8 cellular contexts compared by ENCODE assay signal in genomic region chrX:67555578-67556203, GRCh38. TPM values are rescaled to one million over a fixed set of nuclear protein-coding genes. Genes with fewer than 3 reads are reported as not detected.
DNase-seq lines count a peak whose midpoint lies in the region; ATAC-seq, FAIRE-seq and TF ChIP-seq lines count a peak whose summit lies in the region.

No MANE protein-coding gene starts in this region.

- H3K27me3 Mint-ChIP-seq in astrocyte (ENCODE audit: low read depth, unreplicated experiment), result no peaks in the 10 kb centered on the region

- H4K20me1 ChIP-seq in astrocyte (ENCODE audit: insufficient read depth, low read length), result no peaks in the 10 kb centered on the region

- no peak overlapping the region for H3K27ac ChIP-seq in astrocyte (ENCODE audit: low read depth, low read length)

- H3K27me3 ChIP-seq in astrocyte (ENCODE audit: insufficient read depth, low read length), result no peaks in the 10 kb centered on the region

- H2AFZ ChIP-seq in astrocyte (ENCODE audit: low read depth, low read length), result no peak overlapping the region

- no peaks in the 10 kb centered on the region for H3K9me3 ChIP-seq in astrocyte (ENCODE audit: insufficient read depth, low read depth, low read length)

- H3K9ac ChIP-seq in astrocyte (ENCODE audit: low read length), result no peak overlapping the region

- FAIRE-seq in astrocyte (lab: Jason Lieb, UNC), result peak; percentile 98

- DNase-seq in activated CD4-positive, alpha-beta T cell treated with anti-CD3 and anti-CD28 coated beads, Interleukin-2, amount 50 U/mL, for 48 hours, result peak; percentile 1 to 3
- DNase-seq in activated CD4-positive, alpha-beta T cell treated with anti-CD3 and anti-CD28 coated beads, Interleukin-2, amount 50 U/mL, for 1 hour, result no peak
- DNase-seq in HK-2 (ENCODE audit: unreplicated experiment) (peak; percentile 38), astrocyte (ENCODE audit: low read depth) (no peak), left lobe of liver (ENCODE audit: low spot score) (peak; percentile 54), NCI-H2029 treated with DMSO at 0.1 percent for 48 hours (lab: John Stamatoyannopoulos, UW) (no peak), NCI-H1436 treated with DMSO at 0.1 percent for 48 hours (lab: John Stamatoyannopoulos, UW) (no peak)
- DNase-seq in stimulated activated naive CD4-positive, alpha-beta T cell treated with Interleukin-2 at 50 U/mL for 16 hours (lab: John Stamatoyannopoulos, UW), result no peak

- H3K4me1 ChIP-seq in astrocyte (ENCODE audit: insufficient read depth, low read length), result no peaks in the 10 kb centered on the region

- peak; percentile 69 for TF ChIP-seq CTCF in astrocyte (IDR thresholded peaks at IDR 0.05; ENCODE audit: insufficient read depth, low read depth, low read length)

- no peaks in the 10 kb centered on the region for H3K9me3 Mint-ChIP-seq in astrocyte (ENCODE audit: unreplicated experiment)

- no peak overlapping the region for H3K4me2 ChIP-seq in astrocyte (ENCODE audit: low read length)

- H3K79me2 ChIP-seq in astrocyte (ENCODE audit: insufficient read depth, low read length), result no peaks in the 10 kb centered on the region

- H3K4me3 ChIP-seq in astrocyte (ENCODE audit: insufficient read depth, low read depth, low read length), result no peak overlapping the region

- peak; percentile 86 for ATAC-seq in left lobe of liver

- H3K4me3 Mint-ChIP-seq in astrocyte (ENCODE audit: unreplicated experiment), result no peak overlapping the region

- H3K36me3 ChIP-seq in astrocyte (ENCODE audit: insufficient read depth, low read length), result no peaks in the 10 kb centered on the region

- H3K36me3 Mint-ChIP-seq in astrocyte (ENCODE audit: low read depth, unreplicated experiment), result no peaks in the 10 kb centered on the region

- H3K4me1 Mint-ChIP-seq in astrocyte (ENCODE audit: low read depth, unreplicated experiment), result no peaks in the 10 kb centered on the region

- H3K27ac Mint-ChIP-seq in astrocyte (ENCODE audit: unreplicated experiment), result no peak overlapping the region

RNA-seq across cellular contexts. Expression of gene AR, which starts 11.9 kb away (rescaled TPM):
- total RNA-seq in astrocyte (8.3 and 9.0 TPM in 2 replicates), left lobe of liver (74.4 TPM)

Comparison
In these comparisons a context has a peak if more than half of its experiments do, and no peak if none do; other contexts are left out.
1. DNase-seq: peak in activated CD4-positive, alpha-beta T cell treated with anti-CD3 and anti-CD28 coated beads, Interleukin-2, amount 50 U/mL, for 48 hours (2 of 2), HK-2 (single experiment) and left lobe of liver (single experiment); none in activated CD4-positive, alpha-beta T cell treated with anti-CD3 and anti-CD28 coated beads, Interleukin-2, amount 50 U/mL, for 1 hour (single experiment), astrocyte (single experiment), stimulated activated naive CD4-positive, alpha-beta T cell treated with Interleukin-2 at 50 U/mL for 16 hours (single experiment), NCI-H2029 treated with DMSO at 0.1 percent for 48 hours (single experiment) and NCI-H1436 treated with DMSO at 0.1 percent for 48 hours (single experiment).